Comparison of ENCODE assay signal across 1 cellular context in genomic region chr17:35730400-35731005, GRCh38.
TF ChIP-seq lines count a peak whose summit lies in the region.

No MANE protein-coding gene starts in this region.

TF ChIP-seq in SK-N-SH, 30 proteins besides CTCF, POLR2A, EP300 and RAD21 (continued from another document):
- no peak for TF ChIP-seq REST (IDR thresholded peaks at IDR 0.05; ENCODE audit: low read depth, low read length)
- TF ChIP-seq SIN3A (IDR thresholded peaks at IDR 0.05; ENCODE audit: borderline replicate concordance, low read depth, low read length): no peak
- no peak for TF ChIP-seq EZH2phosphoT487 (IDR thresholded peaks at IDR 0.05; ENCODE audit: borderline replicate concordance, low read depth)
- TF ChIP-seq MAX (IDR thresholded peaks at IDR 0.05; ENCODE audit: low read depth): no peak
- no peak for TF ChIP-seq YY1 (IDR thresholded peaks at IDR 0.05; ENCODE audit: low read depth)
- TF ChIP-seq IRF3 (IDR thresholded peaks at IDR 0.05; ENCODE audit: low read depth, low read length): no peak
- TF ChIP-seq SMC3 (IDR thresholded peaks at IDR 0.05; ENCODE audit: low read depth, low read length): no peak
- no peak for TF ChIP-seq NRF1 (IDR thresholded peaks at IDR 0.05; ENCODE audit: low read depth, low read length)
- TF ChIP-seq USF2 (IDR thresholded peaks at IDR 0.05; ENCODE audit: borderline replicate concordance, low read depth, low read length): no peak
- TF ChIP-seq CHD2 (IDR thresholded peaks at IDR 0.05; ENCODE audit: low read length, partially characterized antibody): no peak
- TF ChIP-seq RXRA (IDR thresholded peaks at IDR 0.05; ENCODE audit: borderline replicate concordance, low read depth): no peak
